8 cellular contexts compared by ENCODE assay signal in genomic region chr9:128276008-128276573, GRCh38. TPM values are rescaled to one million over a fixed set of nuclear protein-coding genes. Genes with fewer than 3 reads are reported as not detected.
DNase-seq lines count a peak whose midpoint lies in the region; ATAC-seq and TF ChIP-seq lines count a peak whose summit lies in the region.

Gene SWI5 (plus strand): TSS chr9:128276276.

- intact Hi-C loops in CD4-positive, alpha-beta T cell (cut with DNase I, micrococcal nuclease), result loop anchor here in 1 of 2 experiments (1.0 to 5.0 kb wide), 5 partner anchors 47 to 751 kb away; partner anchors contain the start of genes COQ4, DNM1, ODF2 and SH3GLB2

- POLR2A ChIA-PET in CD4-positive, alpha-beta T cell (lab: Charles Lee), result interaction anchor here (0.6 to 1.2 kb wide), 16 partner anchors 12 to 752 kb away, joined by 3 to 29 read pairs (median 4); partner anchors contain the start of genes BBLN, DOLK, NUP188 and SH3GLB2

- ATAC-seq in CD4-positive, alpha-beta T cell (ENCODE audit: poor library complexity), result peak; percentile 96
- ATAC-seq in GM19452 (IDR thresholded peaks at IDR 0.05; ENCODE audit: unreplicated experiment), result peak; percentile 96
- ATAC-seq in HG03575 (IDR thresholded peaks at IDR 0.05; ENCODE audit: extremely low read depth, insufficient number of reproducible peaks, low FRiP score, unreplicated experiment), result peak; percentile 76

- under 1% methylated on average over 38 of the region's 38 CpGs for WGBS in liver

- peak within 1 kb of the TSS; percentile 85 to 92 (median 87) for H3K4me3 ChIP-seq in liver (ENCODE audit: low read depth in 1 of 3, low read length in 3 of 3)

- H3K27me3 ChIP-seq in CD4-positive, alpha-beta T cell (ENCODE audit: control insufficient read depth, insufficient read depth, low read length), result no peaks in the 10 kb centered on the region
- H3K27me3 ChIP-seq in liver (ENCODE audit: control insufficient read depth in 4 of 4, insufficient read depth in 4 of 4, low read length in 3 of 4), result no peaks in the 10 kb centered on the region

- H3K4me1 Mint-ChIP-seq in CD4-positive, alpha-beta T cell (ENCODE audit: low read depth), result peaks cover 36% of the 10 kb centered on the region

- no peak for TF ChIP-seq CTCF in CD4-positive, alpha-beta T cell (IDR thresholded peaks at IDR 0.05)
- no peak for TF ChIP-seq CTCF in liver (IDR thresholded peaks at IDR 0.05; ENCODE audit: low read depth, low read length, missing input control)

- TF ChIP-seq RAD21 in liver (IDR thresholded peaks at IDR 0.05), result no peak

- no peaks in the 10 kb centered on the region for H3K9me3 ChIP-seq in CD4-positive, alpha-beta T cell (ENCODE audit: control insufficient read depth, low read length)
- H3K9me3 ChIP-seq in liver (ENCODE audit: control insufficient read depth in 4 of 4, low read length in 3 of 4), result no peaks in the 10 kb centered on the region

- CTCF ChIA-PET in CD4-positive, alpha-beta T cell (lab: Charles Lee), result interaction anchor here (0.9 kb wide), 2 partner anchors 21 to 65 kb away, joined by 3 read pairs; no protein-coding TSS in a partner anchor

- peak; percentile 99 to 100 (median 100) for DNase-seq in CD4-positive, alpha-beta T cell
- DNase-seq in NCI-H82 (lab: John Stamatoyannopoulos, UW) (peak; percentile 100), dermis blood vessel endothelial cell (peak; percentile 100)
- DNase-seq in activated CD4-positive, alpha-beta T cell treated with anti-CD3 and anti-CD28 coated beads, Interleukin-2, amount 50 U/mL, for 48 hours, result peak; percentile 100
- peak; percentile 100 for DNase-seq in stimulated activated CD4-positive, alpha-beta T cell treated with anti-CD3 and anti-CD28 coated beads, Interleukin-4, amount 100 ng/mL, for 1 hour

- H3K27ac ChIP-seq in CD4-positive, alpha-beta T cell (ENCODE audit: low read depth, low read length), result peak within 1 kb of the TSS; percentile 70
- peak within 1 kb of the TSS; percentile 76 to 82 for H3K27ac ChIP-seq in liver (ENCODE audit: low read depth in 1 of 2, low read length in 2 of 2)

- H3K36me3 Mint-ChIP-seq in CD4-positive, alpha-beta T cell (ENCODE audit: low read depth), result peaks cover 49% of the 10 kb centered on the region

- H3K27ac Mint-ChIP-seq in CD4-positive, alpha-beta T cell, result peak within 1 kb of the TSS; percentile 88

- no peaks in the 10 kb centered on the region for H3K9me3 Mint-ChIP-seq in CD4-positive, alpha-beta T cell

- peaks cover 3 to 14% (median 5%) of the 10 kb centered on the region in 4 donors for H3K36me3 ChIP-seq in liver (ENCODE audit: control insufficient read depth in 4 of 4, insufficient read depth in 3 of 4, low read depth in 1 of 4, low read length in 3 of 4)

- H3K4me3 Mint-ChIP-seq in CD4-positive, alpha-beta T cell, result peak within 1 kb of the TSS; percentile 98

- peak within 1 kb of the TSS; percentile 88 to 94 for H3K9ac ChIP-seq in liver (ENCODE audit: low read depth in 1 of 2, low read length in 2 of 2)

- H3K4me1 ChIP-seq in liver (ENCODE audit: control insufficient read depth in 4 of 4, insufficient read depth in 4 of 4, low read length in 3 of 4), result peaks cover 9 to 25% (median 21%) of the 10 kb centered on the region in 4 donors

- no peaks in the 10 kb centered on the region for H3K27me3 Mint-ChIP-seq in CD4-positive, alpha-beta T cell

TF ChIP-seq in liver, 16 proteins besides CTCF, POLR2A, EP300 and RAD21:
- peak; percentile 73 to 80 for TF ChIP-seq HNF4A (conservative IDR thresholded peaks at IDR 0.05)
- peak in 1 of 2 donors; percentile 80 for TF ChIP-seq GABPA (IDR thresholded peaks at IDR 0.05 in 1 of 2, conservative IDR thresholded peaks at IDR 0.05 in 1 of 2)
- peak; percentile 85 for TF ChIP-seq SP1 (IDR thresholded peaks at IDR 0.05)
- no peak for TF ChIP-seq MAX (IDR thresholded peaks at IDR 0.05)
- TF ChIP-seq RXRA (IDR thresholded peaks at IDR 0.05), result peak; percentile 50 to 55
- no peak for TF ChIP-seq ZBTB33 (IDR thresholded peaks at IDR 0.05)
- no peak for TF ChIP-seq JUND (IDR thresholded peaks at IDR 0.05)
- TF ChIP-seq NR2F2 (IDR thresholded peaks at IDR 0.05), result peak; percentile 80
- TF ChIP-seq TAF1 (conservative IDR thresholded peaks at IDR 0.05), result peak; percentile 36
- TF ChIP-seq EGR1 (IDR thresholded peaks at IDR 0.05; ENCODE audit: low read depth in 2 of 2), result peak in 1 of 2 donors; percentile 55
TF ChIP-seq in liver: peak in this region for 7.

RNA-seq across cellular contexts. Expression of gene SWI5, which starts in this region (rescaled TPM):
- total RNA-seq in CD4-positive, alpha-beta T cell, result 1 to 10 TPM; 3.0 to 4.1 TPM
- total RNA-seq in dermis blood vessel endothelial cell (26.9 and 29.1 TPM in 2 replicates), liver (10 to 100 TPM; 10.7 to 12.2 TPM)
- polyA plus RNA-seq in liver, result 10 to 100 TPM; 20.2 to 34.0 TPM

Comparison
In these comparisons a context has a peak if more than half of its experiments do, and no peak if none do; other contexts are left out.
1. Peak in every context shown above with its lines: DNase-seq, ATAC-seq, H3K4me3 ChIP-seq and H3K27ac ChIP-seq.